20 cellular contexts compared by ENCODE assay signal in genomic region chr1:67861856-67862516, GRCh38. TPM values are rescaled to one million over a fixed set of nuclear protein-coding genes. Genes with fewer than 3 reads are reported as not detected.
"Had no signal": no experiment of that assay in that cellular context is flagged by ENCODE, and none has a peak within 500 bp of the region (broad histone marks: within the 10 kb centered on the region; RNA-seq: fewer than 3 reads in every experiment).

No MANE protein-coding gene starts in this region.

- H3K4me1 ChIP-seq: gastroesophageal sphincter, stomach, transverse colon had no signal

- H3K27me3 ChIP-seq: dorsolateral prefrontal cortex, gastroesophageal sphincter, stomach, transverse colon had no signal

- H3K9me3 ChIP-seq: gastroesophageal sphincter, mucosa of descending colon, neutrophil, stomach, thoracic aorta, transverse colon had no signal

- H3K36me3 ChIP-seq: gastroesophageal sphincter, neutrophil, stomach, thoracic aorta, transverse colon had no signal

- ATAC-seq: esophagus mucosa; gastroesophageal sphincter; left lobe of liver; mucosa of descending colon; naive thymus-derived CD8-positive, alpha-beta T cell had no signal

- H3K4me3 ChIP-seq: dorsolateral prefrontal cortex, gastroesophageal sphincter, mucosa of descending colon, stomach, thoracic aorta, transverse colon had no signal

- H3K27ac ChIP-seq: gastroesophageal sphincter, neutrophil, stomach, thoracic aorta, transverse colon had no signal

- DNase-seq: cortex of kidney; dorsolateral prefrontal cortex; effector CD8-positive, alpha-beta T cell; glutamatergic neuron; islet precursor cell; mammary epithelial cell; mucosa of descending colon; naive thymus-derived CD8-positive, alpha-beta T cell; right cardiac atrium; small intestine; stimulated activated CD4-positive, alpha-beta T cell treated with anti-CD3 and anti-CD28 coated beads, Interleukin-12 subunit alpha, Interleukin-12 subunit beta, amount 100 ng/mL, for 4 hours; stimulated activated naive CD4-positive, alpha-beta T cell; stomach; substantia nigra; transverse colon had no signal

RNA-seq across cellular contexts. Expression of gene GNG12, which starts 28.7 kb away (rescaled TPM):
- total RNA-seq: naive thymus-derived CD8-positive, alpha-beta T cell had no signal
- polyA plus RNA-seq: naive thymus-derived CD8-positive, alpha-beta T cell had no signal
